Comparison of ENCODE assay signal across 11 cellular contexts in genomic region chr10:96374639-96374984, GRCh38. TPM values are rescaled to one million over a fixed set of nuclear protein-coding genes. Genes with fewer than 3 reads are reported as not detected.
DNase-seq lines count a peak whose midpoint lies in the region; ATAC-seq and TF ChIP-seq lines count a peak whose summit lies in the region.
"Had no signal": no experiment of that assay in that cellular context is flagged by ENCODE, and none has a peak within 500 bp of the region (broad histone marks: within the 10 kb centered on the region; RNA-seq: fewer than 3 reads in every experiment).

No MANE protein-coding gene starts in this region.

- POLR2A ChIA-PET in SK-N-SH (lab: Yijun Ruan, JAX) (no interaction called here), Panc1 (lab: Charles Lee) (no interaction called here)

- in situ Hi-C loops in Panc1 (cut with HindIII; ENCODE audit: low pct_unique_long_range_greater_than_20kb, low sequenced_read_pairs): no loop called here

- no peaks in the 10 kb centered on the region for H3K79me2 ChIP-seq in SK-N-SH (ENCODE audit: insufficient read depth)

- H3K4me3 ChIP-seq in SK-N-SH (ENCODE audit: low read depth in 2 of 2, low read length in 1 of 2) (peak overlapping the region in 1 of 2 experiments; percentile 44; a peak in 1 of 4 replicates), Panc1 (ENCODE audit: low read depth in 2 of 2, low read length in 2 of 2) (peak overlapping the region; percentile 53 to 82), skin epidermis (peak overlapping the region in 5 of 7 experiments; percentile 16 to 39 (median 32))

- DNase-seq in SK-N-SH (peak; percentile 51), Panc1 (ENCODE audit: low read depth, low spot score) (no peak), glutamatergic neuron (peak; percentile 39), NCI-H146 treated with DMSO at 0.1 percent for 48 hours (lab: John Stamatoyannopoulos, UW; ENCODE audit: unreplicated experiment) (no peak), foreskin melanocyte (no peak)

- no peak overlapping the region for H3K4me2 ChIP-seq in SK-N-SH

- H3K9me3 Mint-ChIP-seq in glutamatergic neuron (ENCODE audit: unreplicated experiment): peaks cover 4% of the 10 kb centered on the region

- no peak for TF ChIP-seq RAD21 in SK-N-SH (IDR thresholded peaks at IDR 0.05; ENCODE audit: low read length)

- intact Hi-C loops in Panc1 (cut with micrococcal nuclease; ENCODE audit: unreplicated experiment): loop anchor here (10.0 kb wide), 1 partner anchor 270 kb away; no protein-coding TSS in a partner anchor

- H3K4me3 Mint-ChIP-seq in glutamatergic neuron (ENCODE audit: unreplicated experiment): peak overlapping the region; percentile 63

- no peak overlapping the region for H3K27ac ChIP-seq in SK-N-SH (ENCODE audit: low read depth in 2 of 2, low read length in 1 of 2)
- peak overlapping the region; percentile 73 for H3K27ac ChIP-seq in Panc1 (ENCODE audit: low read length)
- no peak overlapping the region for H3K27ac ChIP-seq in skin epidermis

- no peak for TF ChIP-seq EP300 in SK-N-SH (IDR thresholded peaks at IDR 0.05; ENCODE audit: borderline replicate concordance in 1 of 2, low read depth in 1 of 2, low read length in 1 of 2)

- no TSS peak for BruUV-seq in Panc1 (replicated peaks; lab: Mats Ljungman, UMichigan)

- H3K27ac Mint-ChIP-seq in glutamatergic neuron (ENCODE audit: unreplicated experiment): no peak overlapping the region

- no peaks in the 10 kb centered on the region for H3F3A ChIP-seq in SK-N-SH (replicated peaks; ENCODE audit: insufficient read depth)

- TF ChIP-seq CTCF in SK-N-SH (IDR thresholded peaks at IDR 0.05) (no peak), Panc1 (IDR thresholded peaks at IDR 0.05) (no peak), glutamatergic neuron (IDR thresholded peaks at IDR 0.05; ENCODE audit: partially characterized antibody, unreplicated experiment) (no peak)

- H3K9ac ChIP-seq in SK-N-SH: no peak overlapping the region

- no peaks in the 10 kb centered on the region for H3K36me3 Mint-ChIP-seq in glutamatergic neuron (ENCODE audit: unreplicated experiment)

- no peaks in the 10 kb centered on the region for H3K27me3 Mint-ChIP-seq in glutamatergic neuron (ENCODE audit: unreplicated experiment)

- peak overlapping the region; percentile 88 for H2AFZ ChIP-seq in SK-N-SH (ENCODE audit: low read depth)

- H4K20me1 ChIP-seq in SK-N-SH (ENCODE audit: insufficient read depth): no peaks in the 10 kb centered on the region

- H3K36me3 ChIP-seq in SK-N-SH (replicated peaks in 1 of 2; ENCODE audit: control insufficient read depth in 1 of 2, insufficient read depth in 2 of 2, low read length in 1 of 2): no peaks in the 10 kb centered on the region
- H3K36me3 ChIP-seq in Panc1 (ENCODE audit: control insufficient read depth, insufficient read depth, low read length): no peaks in the 10 kb centered on the region
- H3K36me3 ChIP-seq: MG63 had no signal

- H3K27me3 ChIP-seq in SK-N-SH (ENCODE audit: insufficient read depth) (no peaks in the 10 kb centered on the region), Panc1 (ENCODE audit: control insufficient read depth, insufficient read depth, low read length) (0 out of 2 replicates have a peak, but pooled peaks cover 2% of the 10 kb centered on the region)
- H3K27me3 ChIP-seq: MG63 had no signal

- CTCF ChIA-PET in SK-N-SH (lab: Yijun Ruan, JAX) (interaction anchor here (0.6 to 6.0 kb wide), 61 partner anchors 9 to 914 kb away, joined by 3 to 103 read pairs (median 5); partner anchors contain the start of genes OPALIN and TLL2), Panc1 (lab: Charles Lee) (interaction anchor here (0.6 to 1.6 kb wide), 10 partner anchors 12 to 711 kb away, joined by 3 to 11 read pairs (median 4); partner anchors contain the start of gene TLL2)

- 69% methylated on average over 9 of the region's 9 CpGs for WGBS in SK-N-SH (ENCODE audit: low lambda C conversion rate)

- H3K4me1 ChIP-seq in SK-N-SH (ENCODE audit: control insufficient read depth in 1 of 2, insufficient read depth in 2 of 2, low read depth in 1 of 2, low read length in 1 of 2): peaks cover 0 to 9% of the 10 kb centered on the region in 2 experiments; a peak in 1 of 4 replicates
- H3K4me1 ChIP-seq in Panc1 (ENCODE audit: control insufficient read depth, insufficient read depth, low read length): peaks cover 9% of the 10 kb centered on the region

- H3K9me2 ChIP-seq in SK-N-SH: no peaks in the 10 kb centered on the region

- H3K4me1 Mint-ChIP-seq in glutamatergic neuron (ENCODE audit: low read depth, unreplicated experiment): peaks cover 10% of the 10 kb centered on the region

- H3K9me3 ChIP-seq in SK-N-SH (no peaks in the 10 kb centered on the region), Panc1 (ENCODE audit: control insufficient read depth, insufficient read depth, low read depth, low read length) (no peaks in the 10 kb centered on the region)
- H3K9me3 ChIP-seq: MG63 had no signal

- ATAC-seq in SK-N-SH treated with all-trans-retinoic acid at 6 μM for 48 hours: no peak
- ATAC-seq in Panc1: peak; percentile 11
- no peak for ATAC-seq in GM21360 (IDR thresholded peaks at IDR 0.05; ENCODE audit: unreplicated experiment)

TF ChIP-seq in SK-N-SH, 30 proteins besides CTCF, POLR2A, EP300 and RAD21:
- TF ChIP-seq RCOR1 (IDR thresholded peaks at IDR 0.05; ENCODE audit: low read length) (no peak), GABPA (IDR thresholded peaks at IDR 0.05; ENCODE audit: low read depth) (no peak), RXRA (IDR thresholded peaks at IDR 0.05; ENCODE audit: borderline replicate concordance, low read depth) (no peak)
TF ChIP-seq in SK-N-SH: peak in this region for 0.

TF ChIP-seq in SK-N-SH treated with all-trans-retinoic acid at 6 μM for 48 hours, 23 proteins besides CTCF, POLR2A, EP300 and RAD21 (continues in another document):
- TF ChIP-seq ISL1 (CRISPR knock-in tag; IDR thresholded peaks at IDR 0.05) (no peak), ZFP3 (CRISPR knock-in tag; IDR thresholded peaks at IDR 0.05) (no peak), ZFP30 (CRISPR knock-in tag; IDR thresholded peaks at IDR 0.05) (no peak), TOX (CRISPR knock-in tag; IDR thresholded peaks at IDR 0.05; ENCODE audit: borderline replicate concordance) (no peak), TCF4 (CRISPR knock-in tag; IDR thresholded peaks at IDR 0.05; ENCODE audit: borderline replicate concordance) (no peak), RARB (CRISPR knock-in tag; IDR thresholded peaks at IDR 0.05) (no peak), PATZ1 (CRISPR knock-in tag; IDR thresholded peaks at IDR 0.05; ENCODE audit: borderline replicate concordance) (no peak), ESRRG (CRISPR knock-in tag; IDR thresholded peaks at IDR 0.05) (no peak)
- TF ChIP-seq, protein P1, sequence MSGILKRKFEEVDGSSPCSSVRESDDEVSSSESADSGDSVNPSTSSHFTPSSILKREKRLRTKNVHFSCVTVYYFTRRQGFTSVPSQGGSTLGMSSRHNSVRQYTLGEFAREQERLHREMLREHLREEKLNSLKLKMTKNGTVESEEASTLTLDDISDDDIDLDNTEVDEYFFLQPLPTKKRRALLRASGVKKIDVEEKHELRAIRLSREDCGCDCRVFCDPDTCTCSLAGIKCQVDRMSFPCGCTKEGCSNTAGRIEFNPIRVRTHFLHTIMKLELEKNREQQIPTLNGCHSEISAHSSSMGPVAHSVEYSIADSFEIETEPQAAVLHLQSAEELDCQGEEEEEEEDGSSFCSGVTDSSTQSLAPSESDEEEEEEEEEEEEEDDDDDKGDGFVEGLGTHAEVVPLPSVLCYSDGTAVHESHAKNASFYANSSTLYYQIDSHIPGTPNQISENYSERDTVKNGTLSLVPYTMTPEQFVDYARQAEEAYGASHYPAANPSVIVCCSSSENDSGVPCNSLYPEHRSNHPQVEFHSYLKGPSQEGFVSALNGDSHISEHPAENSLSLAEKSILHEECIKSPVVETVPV (CRISPR knock-in tag; IDR thresholded peaks at IDR 0.05): no peak
- TF ChIP-seq, protein P2, sequence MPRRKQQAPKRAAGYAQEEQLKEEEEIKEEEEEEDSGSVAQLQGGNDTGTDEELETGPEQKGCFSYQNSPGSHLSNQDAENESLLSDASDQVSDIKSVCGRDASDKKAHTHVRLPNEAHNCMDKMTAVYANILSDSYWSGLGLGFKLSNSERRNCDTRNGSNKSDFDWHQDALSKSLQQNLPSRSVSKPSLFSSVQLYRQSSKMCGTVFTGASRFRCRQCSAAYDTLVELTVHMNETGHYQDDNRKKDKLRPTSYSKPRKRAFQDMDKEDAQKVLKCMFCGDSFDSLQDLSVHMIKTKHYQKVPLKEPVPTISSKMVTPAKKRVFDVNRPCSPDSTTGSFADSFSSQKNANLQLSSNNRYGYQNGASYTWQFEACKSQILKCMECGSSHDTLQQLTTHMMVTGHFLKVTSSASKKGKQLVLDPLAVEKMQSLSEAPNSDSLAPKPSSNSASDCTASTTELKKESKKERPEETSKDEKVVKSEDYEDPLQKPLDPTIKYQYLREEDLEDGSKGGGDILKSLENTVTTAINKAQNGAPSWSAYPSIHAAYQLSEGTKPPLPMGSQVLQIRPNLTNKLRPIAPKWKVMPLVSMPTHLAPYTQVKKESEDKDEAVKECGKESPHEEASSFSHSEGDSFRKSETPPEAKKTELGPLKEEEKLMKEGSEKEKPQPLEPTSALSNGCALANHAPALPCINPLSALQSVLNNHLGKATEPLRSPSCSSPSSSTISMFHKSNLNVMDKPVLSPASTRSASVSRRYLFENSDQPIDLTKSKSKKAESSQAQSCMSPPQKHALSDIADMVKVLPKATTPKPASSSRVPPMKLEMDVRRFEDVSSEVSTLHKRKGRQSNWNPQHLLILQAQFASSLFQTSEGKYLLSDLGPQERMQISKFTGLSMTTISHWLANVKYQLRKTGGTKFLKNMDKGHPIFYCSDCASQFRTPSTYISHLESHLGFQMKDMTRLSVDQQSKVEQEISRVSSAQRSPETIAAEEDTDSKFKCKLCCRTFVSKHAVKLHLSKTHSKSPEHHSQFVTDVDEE (CRISPR knock-in tag; IDR thresholded peaks at IDR 0.05): no peak

RNA-seq across cellular contexts. Expression of gene OPALIN, which starts 15.8 kb away (rescaled TPM):
- not detected in 2 replicates for polyA plus RNA-seq in SK-N-SH (2012; rRNA removed)
- polyA plus RNA-seq in SK-N-SH (2012; cell fraction: cytosol; rRNA removed): not detected in 2 replicates
- polyA plus RNA-seq in SK-N-SH (2012; cell fraction: nucleus; rRNA removed): not detected in 2 replicates
- not detected for total RNA-seq in Panc1 (2021; ENCODE audit: unreplicated experiment)
- not detected for polyA plus RNA-seq in Panc1 (2012; ENCODE audit: insufficient read length)
- total RNA-seq in glutamatergic neuron (ENCODE audit: unreplicated experiment): not detected
- total RNA-seq: fibroblast of lung had no signal
- polyA plus RNA-seq: BJ, fibroblast of lung had no signal

Comparison
In these comparisons a context has a peak if more than half of its experiments do, and no peak if none do; other contexts are left out.
1. DNase-seq: peak in SK-N-SH (single experiment) and glutamatergic neuron (single experiment); none in Panc1 (single experiment), NCI-H146 treated with DMSO at 0.1 percent for 48 hours (single experiment) and foreskin melanocyte (single experiment).